Comparison of ENCODE assay signal across 17 cellular contexts in genomic region chr5:59287884-59288283, GRCh38.
DNase-seq lines count a peak whose midpoint lies in the region; ATAC-seq, FAIRE-seq and TF ChIP-seq lines count a peak whose summit lies in the region.
"Had no signal": no experiment of that assay in that cellular context is flagged by ENCODE, and none has a peak within 500 bp of the region (broad histone marks: within the 10 kb centered on the region; RNA-seq: fewer than 3 reads in every experiment).

No MANE protein-coding gene starts in this region.

- CTCF ChIA-PET in HepG2 (lab: Yijun Ruan, JAX; ENCODE audit: low intra/inter-chr PET ratio, low total read pairs): no interaction called here

- ATAC-seq in HepG2 (no peak), right lobe of liver (no peak), mucosa of descending colon (peak; percentile 12)

- H3K9ac ChIP-seq in HepG2 (ENCODE audit: insufficient read depth, low read depth, low read length): no peak overlapping the region
- H3K9ac ChIP-seq: BLaER1 treated with 17β-estradiol and CSF1 and Interleukin-3, amounts not matched to agents 10 nM and 100 nM had no signal

- H3K27me3 ChIP-seq in HepG2 (ENCODE audit: control insufficient read depth in 1 of 2, insufficient read depth in 2 of 2, low read length in 2 of 2) (no peaks in the 10 kb centered on the region), right lobe of liver (no peaks in the 10 kb centered on the region)
- H3K27me3 ChIP-seq: BLaER1 treated with 17β-estradiol and CSF1 and Interleukin-3, amounts not matched to agents 10 nM and 100 nM had no signal

- in situ Hi-C loops in HepG2 (cut with HindIII; ENCODE audit: extremely low pct_ligation_motif_present, low pct_unique_long_range_greater_than_20kb): no loop called here

- POLR2A ChIA-PET in HepG2 (lab: Yijun Ruan, JAX): no interaction called here

- H3K36me3 ChIP-seq in HepG2 (replicated peaks in 1 of 2; ENCODE audit: control insufficient read depth in 1 of 2, insufficient read depth in 2 of 2, low read length in 2 of 2): no peaks in the 10 kb centered on the region
- no peaks in the 10 kb centered on the region for H3K36me3 ChIP-seq in right lobe of liver
- H3K36me3 ChIP-seq in mucosa of descending colon (ENCODE audit: low read depth): no peaks in the 10 kb centered on the region
- H3K36me3 ChIP-seq: BLaER1 treated with 17β-estradiol and CSF1 and Interleukin-3, amounts not matched to agents 10 nM and 100 nM had no signal

- no TSS peak for BruUV-seq in HepG2 (replicated peaks; lab: Mats Ljungman, UMichigan)

- intact Hi-C loops in HepG2 (cut with micrococcal nuclease; ENCODE audit: unreplicated experiment) (no loop called here), right lobe of liver (cut with DNase I) (no loop called here), mucosa of descending colon (cut with DNase I, micrococcal nuclease) (no loop called here)

- no peak for TF ChIP-seq POLR2A in HepG2 (IDR thresholded peaks at IDR 0.05; ENCODE audit: insufficient read depth in 1 of 2, low read depth in 2 of 2, low read length in 2 of 2)
- no peak for TF ChIP-seq POLR2A in right lobe of liver (IDR thresholded peaks at IDR 0.05)

- 37% methylated on average over 2 of the region's 2 CpGs for WGBS in HepG2 (ENCODE audit: low lambda C conversion rate)
- WGBS in right lobe of liver (ENCODE audit: insufficient coverage, low coverage, low lambda C conversion rate, missing lambda C conversion rate): 56% methylated on average over 2 of the region's 2 CpGs

- FAIRE-seq in HepG2 (lab: Jason Lieb, UNC): no peak
- FAIRE-seq: A204.1, RCC 7860 had no signal

- TF ChIP-seq CTCF in HepG2 (CRISPR knock-in tag; IDR thresholded peaks at IDR 0.05) (no peak), right lobe of liver (IDR thresholded peaks at IDR 0.05) (no peak), mucosa of descending colon (IDR thresholded peaks at IDR 0.05) (no peak)

- TF ChIP-seq EP300 in HepG2 (IDR thresholded peaks at IDR 0.05; ENCODE audit: low read depth in 2 of 2, low read length in 2 of 2) (no peak), HepG2 (CRISPR knock-in tag; IDR thresholded peaks at IDR 0.05; ENCODE audit: borderline replicate concordance) (no peak)

- H2AFZ ChIP-seq in HepG2 (ENCODE audit: low read length): no peak overlapping the region

- no peak overlapping the region for H3K4me2 ChIP-seq in HepG2 (ENCODE audit: low read depth, low read length)
- H3K4me2 ChIP-seq: BLaER1 treated with 17β-estradiol and CSF1 and Interleukin-3, amounts not matched to agents 10 nM and 100 nM had no signal

- no peaks in the 10 kb centered on the region for H4K20me1 ChIP-seq in HepG2 (ENCODE audit: insufficient read depth, low read length)
- H4K20me1 ChIP-seq: BLaER1 treated with 17β-estradiol and CSF1 and Interleukin-3, amounts not matched to agents 10 nM and 100 nM had no signal

- H3K79me2 ChIP-seq in HepG2 (ENCODE audit: insufficient read depth, low read length): no peaks in the 10 kb centered on the region

- peak; percentile 6 for DNase-seq in HepG2 (ENCODE audit: low spot score)
- DNase-seq in right lobe of liver: no peak
- peak; percentile 52 for DNase-seq in epithelial cell of prostate (ENCODE audit: low read depth, low spot score)
- DNase-seq in mucosa of descending colon: no peak
- no peak for DNase-seq in central memory CD4-positive, alpha-beta T cell
- no peak for DNase-seq in COR-L47 (lab: John Stamatoyannopoulos, UW)
- DNase-seq in HPDE6-E6E7 (ENCODE audit: extremely low spot score): no peak
- no peak for DNase-seq in NCI-H226
- DNase-seq: H7, Kasumi-1, NCI-H1417, NCI-H187 treated with DMSO at 0.1 percent for 48 hours, NCI-H446, SHP77 treated with DMSO at 0.1 percent for 48 hours had no signal

- H3K9me3 ChIP-seq in HepG2 (ENCODE audit: low read length): no peaks in the 10 kb centered on the region
- no peaks in the 10 kb centered on the region for H3K9me3 ChIP-seq in right lobe of liver
- H3K9me3 ChIP-seq in mucosa of descending colon: no peaks in the 10 kb centered on the region
- H3K9me3 ChIP-seq: BLaER1 treated with 17β-estradiol and CSF1 and Interleukin-3, amounts not matched to agents 10 nM and 100 nM had no signal

- H3K27ac ChIP-seq in HepG2 (ENCODE audit: extremely low read length, insufficient read depth, low read length) (no peak overlapping the region), right lobe of liver (no peak overlapping the region), epithelial cell of prostate (peak overlapping the region; percentile 6)
- H3K27ac ChIP-seq: BLaER1 treated with 17β-estradiol and CSF1 and Interleukin-3, amounts not matched to agents 10 nM and 100 nM had no signal

- no peaks in the 10 kb centered on the region for H3K4me1 ChIP-seq in HepG2 (ENCODE audit: insufficient read depth, low read length)
- no peaks in the 10 kb centered on the region for H3K4me1 ChIP-seq in right lobe of liver
- H3K4me1 ChIP-seq in mucosa of descending colon (ENCODE audit: low read depth): no peaks in the 10 kb centered on the region
- H3K4me1 ChIP-seq: BLaER1 treated with 17β-estradiol and CSF1 and Interleukin-3, amounts not matched to agents 10 nM and 100 nM had no signal

- H3K4me3 ChIP-seq in HepG2 (replicated peaks in 1 of 3; ENCODE audit: insufficient read depth in 1 of 3, low read depth in 2 of 3, low read length in 3 of 3): no peak overlapping the region
- H3K4me3 ChIP-seq in right lobe of liver: no peak overlapping the region
- no peak overlapping the region for H3K4me3 ChIP-seq in mucosa of descending colon
- H3K4me3 ChIP-seq: BLaER1 treated with 17β-estradiol and CSF1 and Interleukin-3, amounts not matched to agents 10 nM and 100 nM had no signal

- TF ChIP-seq RAD21 in HepG2 (CRISPR knock-in tag; IDR thresholded peaks at IDR 0.05): no peak

TF ChIP-seq in HepG2, 621 proteins besides CTCF, POLR2A, EP300 and RAD21 (continues in another document):
- TF ChIP-seq CREB1 (IDR thresholded peaks at IDR 0.05) (peak; percentile 55; the same call in 1 of the 2 replicates), CREB1 (CRISPR knock-in tag; IDR thresholded peaks at IDR 0.05) (no peak), ATF7 (IDR thresholded peaks at IDR 0.05) (peak; percentile 60), ATF7 (CRISPR knock-in tag; IDR thresholded peaks at IDR 0.05) (no peak), ZNF329 (CRISPR knock-in tag; IDR thresholded peaks at IDR 0.05; ENCODE audit: low read depth) (no peak), ZNF407 (CRISPR knock-in tag; IDR thresholded peaks at IDR 0.05; ENCODE audit: not compliant biosample characterization) (no peak)

Comparison
In these comparisons a context has a peak if more than half of its experiments do, and no peak if none do; other contexts are left out.
1. DNase-seq: peak in HepG2 (single experiment) and epithelial cell of prostate (single experiment); none in right lobe of liver (0 of 3), mucosa of descending colon (0 of 3), central memory CD4-positive, alpha-beta T cell (single experiment), COR-L47 (single experiment), HPDE6-E6E7 (single experiment) and NCI-H226 (single experiment).